Comparison of ENCODE assay signal across 1 cellular context in the genomic region with DNA sequence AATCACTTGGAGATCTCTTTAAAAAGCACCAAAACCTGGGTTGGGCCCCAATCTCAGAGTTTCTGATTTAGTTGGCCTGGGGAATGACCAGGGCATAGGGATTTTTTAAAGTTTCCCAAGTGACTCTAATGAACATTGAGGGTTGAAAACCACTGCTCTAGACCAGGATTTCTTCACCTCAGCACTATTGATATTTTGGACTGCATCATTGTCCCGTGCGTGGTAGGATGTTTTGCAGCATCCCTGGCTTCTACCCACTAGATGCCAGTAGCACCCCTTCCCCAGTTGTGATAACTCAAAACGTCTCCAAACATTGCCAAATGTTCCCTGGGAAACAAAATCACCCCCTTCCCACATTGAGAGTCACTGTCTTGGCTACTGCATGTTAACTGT.
A peak's percentile ranks its signal among the peaks of the same experiment; 100 is the strongest.
TF ChIP-seq lines count a peak whose summit lies in the region.

No MANE protein-coding gene starts in this region.

TF ChIP-seq in GM12878, 131 proteins besides CTCF, POLR2A, EP300 and RAD21 (continued from another document):
- TF ChIP-seq CHD1 (IDR thresholded peaks at IDR 0.05; ENCODE audit: low read depth, low read length) (no peak), CHD4 (IDR thresholded peaks at IDR 0.05) (no peak), GATAD2B (conservative IDR thresholded peaks at IDR 0.05; ENCODE audit: low read depth) (peak; percentile 69; the same call in 1 of the 2 replicates), PAX5 (IDR thresholded peaks at IDR 0.05; ENCODE audit: borderline replicate concordance, low read depth, low read length) (peak; percentile 58; the same call in 1 of the 2 replicates), SREBF2 (IDR thresholded peaks at IDR 0.05; ENCODE audit: low read length) (no peak), NFIC (IDR thresholded peaks at IDR 0.05; ENCODE audit: low read depth, low read length) (peak; percentile 76; the same call in 1 of the 2 replicates), DPF2 (IDR thresholded peaks at IDR 0.05) (0 out of 2 replicates have a peak, but pooled peaks have one; percentile 56), POU2F2 (IDR thresholded peaks at IDR 0.05; ENCODE audit: borderline replicate concordance, low read depth, low read length) (no peak), MTA2 (IDR thresholded peaks at IDR 0.05; ENCODE audit: low read depth) (peak; percentile 15), CREB1 (IDR thresholded peaks at IDR 0.05; ENCODE audit: low read depth) (peak; percentile 20; the same call in 1 of the 2 replicates), SMAD1 (IDR thresholded peaks at IDR 0.05; ENCODE audit: low read depth, partially characterized antibody) (no peak), JUNB (IDR thresholded peaks at IDR 0.05) (peak; percentile 57; the same call in 1 of the 2 replicates), HDGF (IDR thresholded peaks at IDR 0.05) (no peak), MYC (IDR thresholded peaks at IDR 0.05; ENCODE audit: insufficient read depth, insufficient read length, insufficient replicate concordance, low read length, severe bottlenecking) (no peak), IKZF2 (IDR thresholded peaks at IDR 0.05) (peak; percentile 62 to 65; a peak in 3 of 4 replicates), IKZF1 (conservative IDR thresholded peaks at IDR 0.05) (peak; percentile 75), NFYA (IDR thresholded peaks at IDR 0.05; ENCODE audit: borderline replicate concordance, low read depth, low read length) (no peak), NR2C2 (IDR thresholded peaks at IDR 0.05; ENCODE audit: borderline replicate concordance, control insufficient read depth, insufficient read length, low read depth) (no peak), POLR2AphosphoS2 (IDR thresholded peaks at IDR 0.05; ENCODE audit: low read depth, low read length) (no peak), BHLHE40 (IDR thresholded peaks at IDR 0.05; ENCODE audit: borderline replicate concordance in 1 of 2, low read depth in 2 of 2, low read length in 1 of 2) (peak; percentile 57 to 80), FOXM1 (IDR thresholded peaks at IDR 0.05; ENCODE audit: low read depth, low read length) (peak; percentile 81), TBL1XR1 (IDR thresholded peaks at IDR 0.05; ENCODE audit: low read depth, low read length) (no peak), PML (IDR thresholded peaks at IDR 0.05; ENCODE audit: low read length) (no peak), SKIL (IDR thresholded peaks at IDR 0.05; ENCODE audit: low read depth, poor library complexity, severe bottlenecking) (peak; percentile 22), STAT3 (IDR thresholded peaks at IDR 0.05; ENCODE audit: low read depth, low read length) (0 out of 2 replicates have a peak, but pooled peaks have one; percentile 13), CREM (IDR thresholded peaks at IDR 0.05; ENCODE audit: low read depth) (peak; percentile 32; the same call in 1 of the 2 replicates), HDAC2 (IDR thresholded peaks at IDR 0.05) (no peak), SMARCA5 (IDR thresholded peaks at IDR 0.05) (0 out of 2 replicates have a peak, but pooled peaks have one; percentile 23), BCL11A (IDR thresholded peaks at IDR 0.05; ENCODE audit: low read depth, low read length) (peak; percentile 16; the same call in 1 of the 2 replicates), IRF4 (IDR thresholded peaks at IDR 0.05; ENCODE audit: low read depth, low read length) (no peak), LARP7 (IDR thresholded peaks at IDR 0.05) (no peak), RUNX3 (IDR thresholded peaks at IDR 0.05; ENCODE audit: low read length) (peak; percentile 79), STAT1 (conservative IDR thresholded peaks at IDR 0.05) (no peak), CBX5 (IDR thresholded peaks at IDR 0.05; ENCODE audit: low read depth) (no peak; the same call in 1 of the 2 replicates), ZBED1 (IDR thresholded peaks at IDR 0.05; ENCODE audit: borderline replicate concordance) (0 out of 2 replicates have a peak, but pooled peaks have one; percentile 51), ZNF384 (IDR thresholded peaks at IDR 0.05; ENCODE audit: borderline replicate concordance, low read depth, low read length) (no peak)
- TF ChIP-seq, protein P1, sequence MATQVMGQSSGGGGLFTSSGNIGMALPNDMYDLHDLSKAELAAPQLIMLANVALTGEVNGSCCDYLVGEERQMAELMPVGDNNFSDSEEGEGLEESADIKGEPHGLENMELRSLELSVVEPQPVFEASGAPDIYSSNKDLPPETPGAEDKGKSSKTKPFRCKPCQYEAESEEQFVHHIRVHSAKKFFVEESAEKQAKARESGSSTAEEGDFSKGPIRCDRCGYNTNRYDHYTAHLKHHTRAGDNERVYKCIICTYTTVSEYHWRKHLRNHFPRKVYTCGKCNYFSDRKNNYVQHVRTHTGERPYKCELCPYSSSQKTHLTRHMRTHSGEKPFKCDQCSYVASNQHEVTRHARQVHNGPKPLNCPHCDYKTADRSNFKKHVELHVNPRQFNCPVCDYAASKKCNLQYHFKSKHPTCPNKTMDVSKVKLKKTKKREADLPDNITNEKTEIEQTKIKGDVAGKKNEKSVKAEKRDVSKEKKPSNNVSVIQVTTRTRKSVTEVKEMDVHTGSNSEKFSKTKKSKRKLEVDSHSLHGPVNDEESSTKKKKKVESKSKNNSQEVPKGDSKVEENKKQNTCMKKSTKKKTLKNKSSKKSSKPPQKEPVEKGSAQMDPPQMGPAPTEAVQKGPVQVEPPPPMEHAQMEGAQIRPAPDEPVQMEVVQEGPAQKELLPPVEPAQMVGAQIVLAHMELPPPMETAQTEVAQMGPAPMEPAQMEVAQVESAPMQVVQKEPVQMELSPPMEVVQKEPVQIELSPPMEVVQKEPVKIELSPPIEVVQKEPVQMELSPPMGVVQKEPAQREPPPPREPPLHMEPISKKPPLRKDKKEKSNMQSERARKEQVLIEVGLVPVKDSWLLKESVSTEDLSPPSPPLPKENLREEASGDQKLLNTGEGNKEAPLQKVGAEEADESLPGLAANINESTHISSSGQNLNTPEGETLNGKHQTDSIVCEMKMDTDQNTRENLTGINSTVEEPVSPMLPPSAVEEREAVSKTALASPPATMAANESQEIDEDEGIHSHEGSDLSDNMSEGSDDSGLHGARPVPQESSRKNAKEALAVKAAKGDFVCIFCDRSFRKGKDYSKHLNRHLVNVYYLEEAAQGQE (IDR thresholded peaks at IDR 0.05; ENCODE audit: low read depth, low read length), result no peak
- TF ChIP-seq, protein P2, sequence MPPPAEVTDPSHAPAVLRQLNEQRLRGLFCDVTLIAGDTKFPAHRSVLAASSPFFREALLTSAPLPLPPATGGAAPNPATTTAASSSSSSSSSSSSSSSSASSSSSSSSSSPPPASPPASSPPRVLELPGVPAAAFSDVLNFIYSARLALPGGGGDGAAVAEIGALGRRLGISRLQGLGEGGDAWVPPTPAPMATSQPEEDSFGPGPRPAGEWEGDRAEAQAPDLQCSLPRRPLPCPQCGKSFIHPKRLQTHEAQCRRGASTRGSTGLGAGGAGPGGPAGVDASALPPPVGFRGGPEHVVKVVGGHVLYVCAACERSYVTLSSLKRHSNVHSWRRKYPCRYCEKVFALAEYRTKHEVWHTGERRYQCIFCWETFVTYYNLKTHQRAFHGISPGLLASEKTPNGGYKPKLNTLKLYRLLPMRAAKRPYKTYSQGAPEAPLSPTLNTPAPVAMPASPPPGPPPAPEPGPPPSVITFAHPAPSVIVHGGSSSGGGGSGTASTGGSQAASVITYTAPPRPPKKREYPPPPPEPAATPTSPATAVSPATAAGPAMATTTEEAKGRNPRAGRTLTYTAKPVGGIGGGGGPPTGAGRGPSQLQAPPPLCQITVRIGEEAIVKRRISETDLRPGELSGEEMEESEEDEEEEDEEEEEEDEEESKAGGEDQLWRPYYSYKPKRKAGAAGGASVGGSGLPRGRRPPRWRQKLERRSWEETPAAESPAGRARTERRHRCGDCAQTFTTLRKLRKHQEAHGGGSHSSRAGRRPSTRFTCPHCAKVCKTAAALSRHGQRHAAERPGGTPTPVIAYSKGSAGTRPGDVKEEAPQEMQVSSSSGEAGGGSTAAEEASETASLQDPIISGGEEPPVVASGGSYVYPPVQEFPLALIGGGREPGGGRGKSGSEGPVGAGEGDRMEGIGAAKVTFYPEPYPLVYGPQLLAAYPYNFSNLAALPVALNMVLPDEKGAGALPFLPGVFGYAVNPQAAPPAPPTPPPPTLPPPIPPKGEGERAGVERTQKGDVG (CRISPR knock-in tag; IDR thresholded peaks at IDR 0.05), result no peak
- TF ChIP-seq, protein P3, sequence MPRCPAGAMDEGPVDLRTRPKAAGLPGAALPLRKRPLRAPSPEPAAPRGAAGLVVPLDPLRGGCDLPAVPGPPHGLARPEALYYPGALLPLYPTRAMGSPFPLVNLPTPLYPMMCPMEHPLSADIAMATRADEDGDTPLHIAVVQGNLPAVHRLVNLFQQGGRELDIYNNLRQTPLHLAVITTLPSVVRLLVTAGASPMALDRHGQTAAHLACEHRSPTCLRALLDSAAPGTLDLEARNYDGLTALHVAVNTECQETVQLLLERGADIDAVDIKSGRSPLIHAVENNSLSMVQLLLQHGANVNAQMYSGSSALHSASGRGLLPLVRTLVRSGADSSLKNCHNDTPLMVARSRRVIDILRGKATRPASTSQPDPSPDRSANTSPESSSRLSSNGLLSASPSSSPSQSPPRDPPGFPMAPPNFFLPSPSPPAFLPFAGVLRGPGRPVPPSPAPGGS (IDR thresholded peaks at IDR 0.05; ENCODE audit: borderline replicate concordance, insufficient read depth, low read depth, low read length, poor library complexity, severe bottlenecking), result no peak
- TF ChIP-seq, protein P4, sequence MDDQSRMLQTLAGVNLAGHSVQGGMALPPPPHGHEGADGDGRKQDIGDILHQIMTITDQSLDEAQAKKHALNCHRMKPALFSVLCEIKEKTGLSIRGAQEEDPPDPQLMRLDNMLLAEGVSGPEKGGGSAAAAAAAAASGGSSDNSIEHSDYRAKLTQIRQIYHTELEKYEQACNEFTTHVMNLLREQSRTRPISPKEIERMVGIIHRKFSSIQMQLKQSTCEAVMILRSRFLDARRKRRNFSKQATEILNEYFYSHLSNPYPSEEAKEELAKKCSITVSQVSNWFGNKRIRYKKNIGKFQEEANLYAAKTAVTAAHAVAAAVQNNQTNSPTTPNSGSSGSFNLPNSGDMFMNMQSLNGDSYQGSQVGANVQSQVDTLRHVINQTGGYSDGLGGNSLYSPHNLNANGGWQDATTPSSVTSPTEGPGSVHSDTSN (IDR thresholded peaks at IDR 0.05; ENCODE audit: insufficient replicate concordance, low read depth, low read length), result no peak
- TF ChIP-seq, protein P5, sequence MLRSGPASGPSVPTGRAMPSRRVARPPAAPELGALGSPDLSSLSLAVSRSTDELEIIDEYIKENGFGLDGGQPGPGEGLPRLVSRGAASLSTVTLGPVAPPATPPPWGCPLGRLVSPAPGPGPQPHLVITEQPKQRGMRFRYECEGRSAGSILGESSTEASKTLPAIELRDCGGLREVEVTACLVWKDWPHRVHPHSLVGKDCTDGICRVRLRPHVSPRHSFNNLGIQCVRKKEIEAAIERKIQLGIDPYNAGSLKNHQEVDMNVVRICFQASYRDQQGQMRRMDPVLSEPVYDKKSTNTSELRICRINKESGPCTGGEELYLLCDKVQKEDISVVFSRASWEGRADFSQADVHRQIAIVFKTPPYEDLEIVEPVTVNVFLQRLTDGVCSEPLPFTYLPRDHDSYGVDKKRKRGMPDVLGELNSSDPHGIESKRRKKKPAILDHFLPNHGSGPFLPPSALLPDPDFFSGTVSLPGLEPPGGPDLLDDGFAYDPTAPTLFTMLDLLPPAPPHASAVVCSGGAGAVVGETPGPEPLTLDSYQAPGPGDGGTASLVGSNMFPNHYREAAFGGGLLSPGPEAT (IDR thresholded peaks at IDR 0.05; ENCODE audit: low read depth), result peak; percentile 63
